In the genomic region with DNA sequence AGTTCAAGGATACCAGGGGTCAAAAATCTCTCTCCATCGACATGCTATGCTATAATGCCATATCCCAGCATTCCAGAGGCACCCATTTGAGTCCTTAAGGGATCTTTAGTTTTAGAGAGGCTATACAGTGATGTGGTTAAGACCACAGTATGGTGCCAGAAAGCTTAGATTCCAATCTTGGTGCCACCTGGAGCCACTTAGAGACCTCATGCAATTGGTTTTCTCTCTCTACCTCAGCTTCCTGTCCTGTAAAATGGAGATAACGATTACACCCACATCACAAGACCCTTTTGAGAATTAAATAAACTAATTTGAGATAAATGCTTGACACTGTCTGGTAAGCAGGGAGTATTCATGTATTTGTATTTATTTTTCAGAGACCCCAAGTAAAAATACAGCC, we compare ENCODE assay signal across 19 cellular contexts.
"Had no signal": no experiment of that assay in that cellular context is flagged by ENCODE, and none has a peak within 500 bp of the region (broad histone marks: within the 10 kb centered on the region; RNA-seq: fewer than 3 reads in every experiment).

No MANE protein-coding gene starts in this region.

- H3K9me3 Mint-ChIP-seq: activated CD8-positive, alpha-beta T cell treated with anti-CD3 and anti-CD28 coated beads for 36 hours; activated naive CD4-positive, alpha-beta T cell treated with anti-CD3 and anti-CD28 coated beads, Interleukin-2, amount 50 U/mL, for 24 hours; endodermal cell; stimulated activated naive B cell treated with anti-CD40 and anti-IgM and Interleukin-4, amounts not matched to agents 10 μg/mL and 1 μg/mL and 100 μg/mL, for 72 hours had no signal

- FAIRE-seq: urothelium cell line had no signal

- H3K4me3 Mint-ChIP-seq: activated CD8-positive, alpha-beta T cell treated with anti-CD3 and anti-CD28 coated beads for 36 hours; activated naive CD4-positive, alpha-beta T cell treated with anti-CD3 and anti-CD28 coated beads, Interleukin-2, amount 50 U/mL, for 24 hours; endodermal cell; stimulated activated naive B cell treated with anti-CD40 and anti-IgM and Interleukin-4, amounts not matched to agents 10 μg/mL and 1 μg/mL and 100 μg/mL, for 72 hours had no signal

- H3K9me3 ChIP-seq: adrenal gland, gastroesophageal sphincter, heart right ventricle, neutrophil, tibial artery had no signal

- DNase-seq: activated CD4-positive, alpha-beta T cell treated with anti-CD3 and anti-CD28 coated beads for 4 hours; activated CD8-positive, alpha-beta memory T cell treated with anti-CD3 and anti-CD28 coated beads, Interleukin-2, amount 50 U/mL, for 4 hours; activated CD8-positive, alpha-beta T cell treated with anti-CD3 and anti-CD28 coated beads for 36 hours; activated effector memory CD4-positive, alpha-beta T cell treated with anti-CD3 and anti-CD28 coated beads, Interleukin-2, amount 50 U/mL, for 16 hours; activated T-cell treated with anti-CD3 and anti-CD28 coated beads, Interleukin-2, amount 50 U/mL, for 48 hours; adrenal gland; endodermal cell; heart right ventricle; islet precursor cell; retina; stimulated activated CD4-positive, alpha-beta T cell treated with anti-CD3 and anti-CD28 coated beads, Interleukin-4, amount 100 ng/mL, for 1 hour; stimulated activated naive B cell treated with anti-CD40 and anti-IgM and Interleukin-4, amounts not matched to agents 10 μg/mL and 1 μg/mL and 100 μg/mL, for 72 hours; T1000; tibial artery had no signal

- H3K27ac Mint-ChIP-seq: activated CD8-positive, alpha-beta T cell treated with anti-CD3 and anti-CD28 coated beads for 36 hours; activated naive CD4-positive, alpha-beta T cell treated with anti-CD3 and anti-CD28 coated beads, Interleukin-2, amount 50 U/mL, for 24 hours; endodermal cell; stimulated activated naive B cell treated with anti-CD40 and anti-IgM and Interleukin-4, amounts not matched to agents 10 μg/mL and 1 μg/mL and 100 μg/mL, for 72 hours had no signal

- H3K36me3 ChIP-seq: adrenal gland had no signal

- H3K4me3 ChIP-seq: adrenal gland, gastroesophageal sphincter, heart right ventricle, lung, tibial artery had no signal

- ATAC-seq: activated CD8-positive, alpha-beta T cell treated with anti-CD3 and anti-CD28 coated beads for 36 hours; gastroesophageal sphincter; heart right ventricle; stimulated activated naive B cell treated with anti-CD40 and anti-IgM and Interleukin-4, amounts not matched to agents 10 μg/mL and 1 μg/mL and 100 μg/mL, for 72 hours had no signal

- H3K36me3 Mint-ChIP-seq: activated naive CD4-positive, alpha-beta T cell treated with anti-CD3 and anti-CD28 coated beads, Interleukin-2, amount 50 U/mL, for 24 hours had no signal

- H3K27ac ChIP-seq: gastroesophageal sphincter, heart right ventricle, neutrophil, tibial artery had no signal

- H3K27me3 ChIP-seq: adrenal gland, gastroesophageal sphincter, heart right ventricle, neutrophil, tibial artery had no signal

- H3K27me3 Mint-ChIP-seq: activated naive CD4-positive, alpha-beta T cell treated with anti-CD3 and anti-CD28 coated beads, Interleukin-2, amount 50 U/mL, for 24 hours; stimulated activated naive B cell treated with anti-CD40 and anti-IgM and Interleukin-4, amounts not matched to agents 10 μg/mL and 1 μg/mL and 100 μg/mL, for 72 hours had no signal

- H3K4me1 Mint-ChIP-seq: activated naive CD4-positive, alpha-beta T cell treated with anti-CD3 and anti-CD28 coated beads, Interleukin-2, amount 50 U/mL, for 24 hours; stimulated activated naive B cell treated with anti-CD40 and anti-IgM and Interleukin-4, amounts not matched to agents 10 μg/mL and 1 μg/mL and 100 μg/mL, for 72 hours had no signal
